In genomic region chr1:206556748-206557635, GRCh38 we compare ENCODE assay signal across 8 cellular contexts. TPM values are rescaled to one million over a fixed set of nuclear protein-coding genes. Genes with fewer than 3 reads are reported as not detected.
DNase-seq lines count a peak whose midpoint lies in the region; ATAC-seq, FAIRE-seq and TF ChIP-seq lines count a peak whose summit lies in the region.

No MANE protein-coding gene starts in this region.

- H3K4me1 ChIP-seq in K562 (replicated peaks in 1 of 2; ENCODE audit: control insufficient read depth in 2 of 2, insufficient read depth in 2 of 2, low read length in 2 of 2) (peaks cover 38 to 67% of the 10 kb centered on the region in 2 experiments), smooth muscle cell (ENCODE audit: low read depth) (peaks cover 28% of the 10 kb centered on the region)

- H3K4me1 Mint-ChIP-seq in HFFc6 (ENCODE audit: low read depth) = peaks cover 15% of the 10 kb centered on the region
- H3K4me1 Mint-ChIP-seq in immature natural killer cell = peaks cover 80 to 86% of the 10 kb centered on the region in 2 donors

- H3K27ac ChIP-seq in K562 (ENCODE audit: extremely low read depth, low read depth, low read length) (peak overlapping the region; percentile 81), smooth muscle cell (ENCODE audit: low read depth) (no peak overlapping the region)

- peak overlapping the region; percentile 70 to 91 for H3K9ac ChIP-seq in K562 (ENCODE audit: insufficient read depth in 1 of 2, low read depth in 2 of 2, low read length in 2 of 2)
- no peak overlapping the region for H3K9ac ChIP-seq in smooth muscle cell (ENCODE audit: low read depth)

- H3K27me3 Mint-ChIP-seq in HFFc6 (ENCODE audit: insufficient read depth) (peaks cover 14% of the 10 kb centered on the region), immature natural killer cell (ENCODE audit: low read depth in 3 of 3) (peaks cover 4 to 24% (median 22%) of the 10 kb centered on the region in 3 donors)

- H3K36me3 ChIP-seq in GM06990 (ENCODE audit: control insufficient read depth, insufficient read depth, low read length) (peaks cover 8% of the 10 kb centered on the region), K562 (ENCODE audit: control insufficient read depth, insufficient read depth, low read length) (peaks cover 16% of the 10 kb centered on the region), smooth muscle cell (ENCODE audit: low read depth) (no peaks in the 10 kb centered on the region)

- H4K20me1 ChIP-seq in K562 (replicated peaks; ENCODE audit: control insufficient read depth, insufficient read depth, low read length) (no peaks in the 10 kb centered on the region), smooth muscle cell (ENCODE audit: low read depth) (no peaks in the 10 kb centered on the region)

- H3K36me3 Mint-ChIP-seq in HFFc6 (ENCODE audit: low read depth) (no peaks in the 10 kb centered on the region), immature natural killer cell (peaks cover 3 to 19% (median 3%) of the 10 kb centered on the region in 3 donors)

- TF ChIP-seq CTCF in GM06990 (IDR thresholded peaks at IDR 0.05; ENCODE audit: insufficient read depth, low read length, poor library complexity, severe bottlenecking) = no peak
- TF ChIP-seq CTCF in HFFc6 (IDR thresholded peaks at IDR 0.05) = 0 out of 2 replicates have a peak, but pooled peaks have one; percentile 15
- TF ChIP-seq CTCF in K562 (IDR thresholded peaks at IDR 0.05 in 2 of 3, conservative IDR thresholded peaks at IDR 0.05 in 1 of 3; ENCODE audit: insufficient read depth in 2 of 3, low read depth in 1 of 3, low read length in 3 of 3) = peak in 2 of 3 experiments; percentile 16 to 20; a peak in 2 of 6 replicates
- no peak for TF ChIP-seq CTCF in smooth muscle cell (IDR thresholded peaks at IDR 0.05; ENCODE audit: borderline replicate concordance, insufficient read depth, poor library complexity, severe bottlenecking)

- peak overlapping the region; percentile 84 for H3K4me3 ChIP-seq in GM06990 (replicated peaks; ENCODE audit: low read depth, low read length)
- peak overlapping the region; percentile 63 for H3K4me3 ChIP-seq in K562
- peak overlapping the region; percentile 59 for H3K4me3 ChIP-seq in smooth muscle cell

- ATAC-seq in K562 = peak; percentile 85
- no peak for ATAC-seq in GM21390 (IDR thresholded peaks at IDR 0.05; ENCODE audit: unreplicated experiment)

- H2AFZ ChIP-seq in K562 (ENCODE audit: low read depth, low read length) (peak overlapping the region; percentile 72), smooth muscle cell (ENCODE audit: low read depth) (peak overlapping the region; percentile 10)

- H3K27ac Mint-ChIP-seq in HFFc6 = no peak overlapping the region
- H3K27ac Mint-ChIP-seq in immature natural killer cell = peak overlapping the region; percentile 95 to 99 (median 98)

- FAIRE-seq in K562 (lab: Jason Lieb, UNC) = peak; percentile 67

- intact Hi-C loops in K562 (cut with micrococcal nuclease) = loop anchor here (1.0 kb wide), 1 partner anchor 18 kb away; no protein-coding TSS in a partner anchor

- under 1% methylated on average over 56 of the region's 67 CpGs for WGBS in K562 (ENCODE audit: insufficient coverage, low coverage, missing lambda C conversion rate)
- 2% methylated on average over 39 of the region's 67 CpGs for WGBS in smooth muscle cell (ENCODE audit: low lambda C conversion rate)

- in situ Hi-C loops in K562 (cut with MboI) = no loop called here

- TF ChIP-seq RAD21 in K562 (CRISPR knock-in tag; conservative IDR thresholded peaks at IDR 0.05 in 1 of 2, IDR thresholded peaks at IDR 0.05 in 1 of 2) = 0 out of 4 replicates have a peak, but pooled peaks of 1 of the 2 experiments have one; percentile 10

- H3K4me2 ChIP-seq in K562 (ENCODE audit: insufficient read depth, low read length) (peak overlapping the region; percentile 78), smooth muscle cell (peak overlapping the region; percentile 96)

- peak; percentile 55 for TF ChIP-seq EP300 in K562 (IDR thresholded peaks at IDR 0.05; ENCODE audit: low read length)

- no TSS peak for BruUV-seq in K562 (replicated peaks; lab: Mats Ljungman, UMichigan)

- TF ChIP-seq POLR2A in K562 (conservative IDR thresholded peaks at IDR 0.05) = peak; percentile 70

- H3K9me3 Mint-ChIP-seq in HFFc6 = no peaks in the 10 kb centered on the region
- no peaks in the 10 kb centered on the region for H3K9me3 Mint-ChIP-seq in immature natural killer cell

- peak overlapping the region; percentile 79 for H3K4me3 Mint-ChIP-seq in HFFc6
- H3K4me3 Mint-ChIP-seq in immature natural killer cell = peak overlapping the region; percentile 94 to 98 (median 97)

- DNase-seq in GM06990 (ENCODE audit: extremely low read depth, insufficient read length) = peak; percentile 90
- peak; percentile 13 for DNase-seq in HFFc6
- peak; percentile 64 for DNase-seq in NCI-H146 treated with DMSO at 0.1 percent for 48 hours (lab: John Stamatoyannopoulos, UW; ENCODE audit: unreplicated experiment)
- peak; percentile 93 for DNase-seq in UCSD-AML1 (lab: John Stamatoyannopoulos, UW; ENCODE audit: unreplicated experiment)
- DNase-seq in K562 (ENCODE audit: extremely low read depth in 1 of 4, low spot score in 3 of 4) = peak; percentile 86 to 89 (median 88)
- peak; percentile 95 to 97 (median 95) for DNase-seq in immature natural killer cell
- DNase-seq in smooth muscle cell (lab: John Stamatoyannopoulos, UW; ENCODE audit: unreplicated experiment) = peak; percentile 50

- H3K79me2 ChIP-seq in K562 (ENCODE audit: control insufficient read depth, insufficient read depth, low read length) (peaks cover 45% of the 10 kb centered on the region), smooth muscle cell (ENCODE audit: low read depth) (no peaks in the 10 kb centered on the region)

- H3K9me3 ChIP-seq in K562 (replicated peaks; ENCODE audit: control insufficient read depth, insufficient read depth, low read depth, low read length) (no peaks in the 10 kb centered on the region), smooth muscle cell (replicated peaks; ENCODE audit: low read depth) (no peaks in the 10 kb centered on the region)

- H3K9me1 ChIP-seq in K562 (ENCODE audit: control insufficient read depth, insufficient read depth, low read length) = no peaks in the 10 kb centered on the region

- POLR2A ChIA-PET in K562 (lab: Yijun Ruan, JAX) = interaction anchor here (0.8 to 3.7 kb wide), 9 partner anchors 10 to 56 kb away, joined by 3 to 24 read pairs (median 5); partner anchors contain the start of gene EIF2D

- no peaks in the 10 kb centered on the region for H3K27me3 ChIP-seq in GM06990 (replicated peaks; ENCODE audit: control insufficient read depth, insufficient read depth, low read length)
- no peaks in the 10 kb centered on the region for H3K27me3 ChIP-seq in K562 (ENCODE audit: control insufficient read depth in 2 of 2, insufficient read depth in 2 of 2, low read length in 2 of 2)
- H3K27me3 ChIP-seq in smooth muscle cell (ENCODE audit: low read depth) = no peaks in the 10 kb centered on the region

- CTCF ChIA-PET in K562 (lab: Yijun Ruan, JAX; ENCODE audit: low intra/inter-chr PET ratio) = interaction anchor here (0.7 kb wide), 1 partner anchor 26 kb away, joined by 3 read pairs; no protein-coding TSS in a partner anchor

- peaks cover 10% of the 10 kb centered on the region for H3F3A ChIP-seq in smooth muscle cell (ENCODE audit: low read depth)

RNA-seq across cellular contexts. Expression of gene RASSF5, which starts 49.7 kb away (rescaled TPM):
- total RNA-seq in HFFc6 (2021; fragmentation: NEBNext Ultra II Directional; extraction: Animal tissue kit (Norgen Biotek cat#: 25700)) = 1 to 10 TPM in 2 of 6 experiments, under 1 TPM in 4; 0.52 to 1.1 (median 0.82) TPM
- total RNA-seq in K562 (2011; cell fraction: chromatin; rRNA removed; ENCODE audit: low replicate concordance) = 17.2 and 26.4 TPM in 2 replicates
- 14.7 and 19.2 TPM in 2 replicates for total RNA-seq in K562 (2011; cell fraction: nucleolus; rRNA removed)
- total RNA-seq in K562 (2011; cell fraction: nucleoplasm; rRNA removed) = 15.8 and 17.7 TPM in 2 replicates
- total RNA-seq in K562 (2014; rRNA removed) (25.2 and 32.1 TPM in 2 replicates), K562 (2014; rRNA removed; fragmentation: Illumina TruSeq; extraction: Trizol) (20.3 and 21.7 TPM in 2 replicates), K562 (2015; rRNA removed; fragmentation: Illumina TruSeq; extraction: Trizol) (26.7 and 28.5 TPM in 2 replicates), K562 (2021) (35.2 and 38.1 TPM in 2 replicates), smooth muscle cell (1.3 and 2.6 TPM in 2 replicates)
- polyA plus RNA-seq in K562 (2011; rRNA removed) (20.8 and 42.4 TPM in 2 replicates), K562 (2014; fragmentation: Illumina TruSeq; extraction: Trizol) (36.1 and 41.0 TPM in 2 replicates), K562 (2014; fragmentation: Nextera tagmentation; extraction: Ambion mirVana) (1 to 10 TPM; 6.1 to 6.9 TPM), K562 (2014; rRNA removed) (27.4 and 27.9 TPM in 2 replicates), immature natural killer cell (100 to 1,000 TPM; 218 to 459 (median 310) TPM), smooth muscle cell (1.6 and 3.3 TPM in 2 replicates)
- polyA plus RNA-seq in K562 (2011; cell fraction: cytosol; rRNA removed) = 24.2 and 36.3 TPM in 2 replicates
- polyA plus RNA-seq in K562 (2011; cell fraction: nucleus; rRNA removed) = 58.6 and 70.3 TPM in 2 replicates
- 33.6 and 70.4 TPM in 2 replicates for polyA plus RNA-seq in K562 (2012)
- 24.4 and 42.9 TPM in 2 replicates for polyA minus RNA-seq in K562 (2011; rRNA and poly(A)+ RNA removed)
- 19.2 and 30.5 TPM in 2 replicates for polyA minus RNA-seq in K562 (2011; cell fraction: cytosol; rRNA and poly(A)+ RNA removed)
- polyA minus RNA-seq in K562 (2011; cell fraction: nucleus; rRNA and poly(A)+ RNA removed) = 23.4 and 57.9 TPM in 2 replicates

RNA-seq across cellular contexts. Expression of gene EIF2D, which starts 55.3 kb away (rescaled TPM):
- 10 to 100 TPM; 38.9 to 48.3 (median 43.2) TPM for total RNA-seq in HFFc6 (2021; fragmentation: NEBNext Ultra II Directional; extraction: Animal tissue kit (Norgen Biotek cat#: 25700))
- total RNA-seq in K562 (2011; cell fraction: chromatin; rRNA removed; ENCODE audit: low replicate concordance) = 150 and 157 TPM in 2 replicates
- 80.9 and 87.9 TPM in 2 replicates for total RNA-seq in K562 (2011; cell fraction: nucleolus; rRNA removed)
- total RNA-seq in K562 (2011; cell fraction: nucleoplasm; rRNA removed) = 121 and 150 TPM in 2 replicates
- 85.9 and 106 TPM in 2 replicates for total RNA-seq in K562 (2014; rRNA removed)
- total RNA-seq in K562 (2014; rRNA removed; fragmentation: Illumina TruSeq; extraction: Trizol) = 92.7 and 93.9 TPM in 2 replicates
- total RNA-seq in K562 (2015; rRNA removed; fragmentation: Illumina TruSeq; extraction: Trizol) = 85.1 and 86.5 TPM in 2 replicates
- total RNA-seq in K562 (2021) = 81.1 and 82.1 TPM in 2 replicates
- polyA plus RNA-seq in K562 (2011; rRNA removed) = 138 and 152 TPM in 2 replicates
- 91.2 and 121 TPM in 2 replicates for polyA plus RNA-seq in K562 (2011; cell fraction: cytosol; rRNA removed)
- 209 and 264 TPM in 2 replicates for polyA plus RNA-seq in K562 (2011; cell fraction: nucleus; rRNA removed)
- 76.3 and 124 TPM in 2 replicates for polyA plus RNA-seq in K562 (2012)
- polyA plus RNA-seq in K562 (2014; fragmentation: Illumina TruSeq; extraction: Trizol) = 111 and 128 TPM in 2 replicates
- polyA plus RNA-seq in K562 (2014; fragmentation: Nextera tagmentation; extraction: Ambion mirVana) = 100 to 1,000 TPM in 1 of 2 experiments, 10 to 100 TPM in 1; 86.9 to 130 TPM
- polyA plus RNA-seq in K562 (2014; rRNA removed) = 113 and 131 TPM in 2 replicates
- 109 and 116 TPM in 2 replicates for polyA minus RNA-seq in K562 (2011; rRNA and poly(A)+ RNA removed)
- polyA minus RNA-seq in K562 (2011; cell fraction: cytosol; rRNA and poly(A)+ RNA removed) = 50.0 and 50.6 TPM in 2 replicates
- polyA minus RNA-seq in K562 (2011; cell fraction: nucleus; rRNA and poly(A)+ RNA removed) = 51.2 and 78.6 TPM in 2 replicates
- polyA plus RNA-seq in immature natural killer cell = 10 to 100 TPM; 12.9 to 24.2 (median 20.8) TPM
- 28.9 and 32.5 TPM in 2 replicates for total RNA-seq in smooth muscle cell
- 22.8 and 22.9 TPM in 2 replicates for polyA plus RNA-seq in smooth muscle cell

Comparison
In these comparisons a context has a peak if more than half of its experiments do, and no peak if none do; other contexts are left out.
1. DNase-seq: peak in every context shown above with its lines; median percentile 95 in immature natural killer cell; 93 in UCSD-AML1; 90 in GM06990; 88 in K562; 64 in NCI-H146 treated with DMSO at 0.1 percent for 48 hours; 50 in smooth muscle cell; 13 in HFFc6.
2. CTCF ChIP-seq: peak in HFFc6 (single experiment) and K562 (2 of 3); none in GM06990 (single experiment) and smooth muscle cell (single experiment).
3. Peak in every context shown above with its lines, with median percentiles within 50 percentile points of each other: H3K4me3 ChIP-seq.